ENCODE assay signal across 1 cellular context in the genomic region with DNA sequence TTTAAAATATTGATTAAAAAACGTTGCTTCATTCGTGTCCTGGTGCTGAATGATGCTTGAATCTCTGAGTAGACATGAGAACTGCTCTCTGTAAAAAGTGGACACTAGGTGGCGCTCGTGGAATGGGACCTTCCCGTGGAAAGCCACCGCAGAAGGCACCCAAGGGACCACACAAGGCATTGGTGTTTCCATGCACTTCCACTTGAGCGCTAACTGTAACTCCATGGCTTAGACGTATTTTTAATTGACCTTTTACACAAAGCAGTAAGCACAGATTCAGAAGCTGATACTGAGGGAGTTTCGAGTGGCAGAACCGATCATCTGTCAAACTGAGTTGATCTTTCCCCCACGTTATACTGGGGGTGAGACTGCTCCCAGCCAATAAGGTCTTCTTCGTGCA.
TF ChIP-seq lines count a peak whose summit lies in the region.

No MANE protein-coding gene starts in this region.

TF ChIP-seq in K562, 482 proteins besides CTCF, POLR2A, EP300 and RAD21 (continued from another document):
- peak; percentile 55; the same call in 1 of the 2 replicates for TF ChIP-seq SMC3 (conservative IDR thresholded peaks at IDR 0.05; ENCODE audit: insufficient read depth, low read depth, low read length)
- TF ChIP-seq HCFC1 (IDR thresholded peaks at IDR 0.05; ENCODE audit: low read depth, low read length) = no peak
- 0 out of 2 replicates have a peak, but pooled peaks have one; percentile 12 for TF ChIP-seq KLF16 (IDR thresholded peaks at IDR 0.05)
- no peak for TF ChIP-seq LARP7 (IDR thresholded peaks at IDR 0.05)
- TF ChIP-seq HIVEP1 (CRISPR knock-in tag; IDR thresholded peaks at IDR 0.05) = no peak
- TF ChIP-seq, protein P1, sequence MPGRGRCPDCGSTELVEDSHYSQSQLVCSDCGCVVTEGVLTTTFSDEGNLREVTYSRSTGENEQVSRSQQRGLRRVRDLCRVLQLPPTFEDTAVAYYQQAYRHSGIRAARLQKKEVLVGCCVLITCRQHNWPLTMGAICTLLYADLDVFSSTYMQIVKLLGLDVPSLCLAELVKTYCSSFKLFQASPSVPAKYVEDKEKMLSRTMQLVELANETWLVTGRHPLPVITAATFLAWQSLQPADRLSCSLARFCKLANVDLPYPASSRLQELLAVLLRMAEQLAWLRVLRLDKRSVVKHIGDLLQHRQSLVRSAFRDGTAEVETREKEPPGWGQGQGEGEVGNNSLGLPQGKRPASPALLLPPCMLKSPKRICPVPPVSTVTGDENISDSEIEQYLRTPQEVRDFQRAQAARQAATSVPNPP (IDR thresholded peaks at IDR 0.05; ENCODE audit: borderline replicate concordance, insufficient read depth, insufficient read length) = no peak
- TF ChIP-seq ZNF445 (CRISPR knock-in tag; IDR thresholded peaks at IDR 0.05; ENCODE audit: low read depth) = no peak
- no peak for TF ChIP-seq CCNT2 (IDR thresholded peaks at IDR 0.05; ENCODE audit: borderline replicate concordance, extremely low read depth, insufficient read length, low read depth, low read length)
- TF ChIP-seq ZNF561 (CRISPR knock-in tag; conservative IDR thresholded peaks at IDR 0.05) = no peak
- no peak for TF ChIP-seq C11orf30 (IDR thresholded peaks at IDR 0.05; ENCODE audit: low read depth)
- TF ChIP-seq MAX (CRISPR knock-in tag; IDR thresholded peaks at IDR 0.05) = no peak
